In genomic region chr11:65121865-65122696, GRCh38 we compare ENCODE assay signal across 9 cellular contexts. TPM values are rescaled to one million over a fixed set of nuclear protein-coding genes. Genes with fewer than 3 reads are reported as not detected.
DNase-seq lines count a peak whose midpoint lies in the region; ATAC-seq, FAIRE-seq and TF ChIP-seq lines count a peak whose summit lies in the region.
"Had no signal": no experiment of that assay in that cellular context is flagged by ENCODE, and none has a peak within 500 bp of the region (broad histone marks: within the 10 kb centered on the region; RNA-seq: fewer than 3 reads in every experiment).

TSS of gene FAU (minus strand) at chr11:65122134. CDS start at chr11:65121813, 321 bp downstream.
TSS of gene MRPL49 (plus strand) at chr11:65122321. CDS start at chr11:65122347, 26 bp downstream.

- no peak for TF ChIP-seq CTCF in AG09319 (IDR thresholded peaks at IDR 0.05; ENCODE audit: low read depth, low read length)
- TF ChIP-seq CTCF in kidney (IDR thresholded peaks at IDR 0.05; ENCODE audit: borderline replicate concordance, extremely low read depth, insufficient read depth) = no peak

- peak; percentile 61 for ATAC-seq in GM19035 (IDR thresholded peaks at IDR 0.05; ENCODE audit: unreplicated experiment)
- ATAC-seq in HG03354 (IDR thresholded peaks at IDR 0.05; ENCODE audit: poor library complexity, severe bottlenecking, unreplicated experiment) = peak; percentile 67

- peak within 1 kb of the TSS; percentile 90 to 96 for H3K27ac ChIP-seq in kidney (ENCODE audit: low read depth in 2 of 2, low read length in 2 of 2)

- H3K4me3 ChIP-seq in kidney (ENCODE audit: low read length in 2 of 2) = peak within 1 kb of the TSS; percentile 93 to 98

- peak; percentile 88 for DNase-seq in AG09319 (ENCODE audit: extremely low read depth, low read depth)
- peak; percentile 94 for DNase-seq in NCI-H460 (ENCODE audit: extremely low read depth, low read depth)
- DNase-seq in activated CD4-positive, CD25-positive, alpha-beta regulatory T cell treated with anti-CD3 and anti-CD28 coated beads, Interleukin-2, amount 50 U/mL, for 72 hours = peak; percentile 97
- DNase-seq in cerebellar nuclear complex (lab: John Stamatoyannopoulos, UW) = peak; percentile 84 to 94
- peak; percentile 99 for DNase-seq in kidney
- DNase-seq in stimulated activated CD4-positive, alpha-beta T cell treated with anti-CD3 and anti-CD28 coated beads, Interleukin-15, amount 100 ng/mL, for 24 hours = peak; percentile 100

- no peaks in the 10 kb centered on the region for H3K9me3 ChIP-seq in kidney (ENCODE audit: control insufficient read depth in 1 of 2, low read length in 2 of 2)

- intact Hi-C loops in kidney (cut with DNase I) = no loop called here

- H3K9ac ChIP-seq in kidney (ENCODE audit: low read length in 2 of 2) = peak within 1 kb of the TSS; percentile 99

- H3K4me1 ChIP-seq in kidney (ENCODE audit: control insufficient read depth in 1 of 2, insufficient read depth in 1 of 2, low read depth in 1 of 2, low read length in 2 of 2) = peaks cover 11 to 13% of the 10 kb centered on the region in 2 donors

- FAIRE-seq in kidney (lab: Jason Lieb, UNC) = peak; percentile 67
- FAIRE-seq: colon had no signal

- peaks cover 23 to 43% of the 10 kb centered on the region in 2 donors for H3K36me3 ChIP-seq in kidney (ENCODE audit: control insufficient read depth in 1 of 2, insufficient read depth in 2 of 2, low read length in 2 of 2)

RNA-seq across cellular contexts. Expression of gene FAU, which starts in this region (rescaled TPM):
- total RNA-seq in NCI-H460 (2014; rRNA removed; shearing (Covaris generic)) = 345 and 467 TPM in 2 replicates
- polyA plus RNA-seq in NCI-H460 (2014; cell fraction: nucleus; rRNA removed) = 741 and 870 TPM in 2 replicates
- total RNA-seq in kidney = 794 TPM
- polyA plus RNA-seq in kidney (ENCODE audit: insufficient read depth, low read depth, low replicate concordance) = 927 TPM

RNA-seq across cellular contexts. Expression of gene MRPL49, which starts in this region (rescaled TPM):
- 50.8 and 62.0 TPM in 2 replicates for total RNA-seq in NCI-H460 (2014; rRNA removed; shearing (Covaris generic))
- 40.9 and 45.8 TPM in 2 replicates for polyA plus RNA-seq in NCI-H460 (2014; cell fraction: nucleus; rRNA removed)
- total RNA-seq in kidney = 53.3 TPM
- 76.7 TPM for polyA plus RNA-seq in kidney (ENCODE audit: insufficient read depth, low read depth, low replicate concordance)

Comparison
In these comparisons a context has a peak if more than half of its experiments do, and no peak if none do; other contexts are left out.
1. Peak in every context shown above with its lines: DNase-seq, ATAC-seq, H3K4me3 ChIP-seq and H3K27ac ChIP-seq.